ENCODE assay signal across 16 cellular contexts in genomic region chr10:7601023-7601656, GRCh38.
A peak's percentile ranks its signal among the peaks of the same experiment; 100 is the strongest.
DNase-seq lines count a peak whose midpoint lies in the region; ATAC-seq and TF ChIP-seq lines count a peak whose summit lies in the region.
"Had no signal": no experiment of that assay in that cellular context is flagged by ENCODE, and none has a peak within 500 bp of the region (broad histone marks: within the 10 kb centered on the region; RNA-seq: fewer than 3 reads in every experiment).

No MANE protein-coding gene starts in this region.

- H3K9me3 ChIP-seq in neuronal stem cell (replicated peaks in 1 of 2; ENCODE audit: control insufficient read depth in 2 of 2, insufficient read depth in 1 of 2, low read depth in 1 of 2, low read length in 2 of 2) (peaks cover 0 to 4% of the 10 kb centered on the region in 2 donors), upper lobe of right lung (no peaks in the 10 kb centered on the region), Caco-2 (peaks cover 2% of the 10 kb centered on the region; the same call in 1 of the 2 replicates)
- H3K9me3 ChIP-seq: SJCRH30 had no signal

- H3K27me3 ChIP-seq in neuronal stem cell (ENCODE audit: control insufficient read depth in 3 of 3, insufficient read depth in 3 of 3, low read depth in 1 of 3, low read length in 3 of 3), result no peaks in the 10 kb centered on the region
- no peaks in the 10 kb centered on the region for H3K27me3 ChIP-seq in upper lobe of right lung
- no peaks in the 10 kb centered on the region for H3K27me3 ChIP-seq in Caco-2 (replicated peaks; ENCODE audit: control insufficient read depth, insufficient read depth, low read length)
- H3K27me3 ChIP-seq: SJCRH30 had no signal

- CTCF ChIA-PET in Caco-2 (lab: Charles Lee), result no interaction called here

- H3K4ac ChIP-seq in neuronal stem cell (ENCODE audit: low read length), result no peak overlapping the region

- peak overlapping the region; percentile 72 for H3K18ac ChIP-seq in neuronal stem cell (ENCODE audit: low read length)

- WGBS in neuronal stem cell (ENCODE audit: extremely low coverage in 2 of 2, insufficient read length in 2 of 2, insufficient replicate concordance in 1 of 2), 2 donors, result no CpG with 5 or more reads among the region's 3 CpGs

- no peak overlapping the region for H3K9ac ChIP-seq in neuronal stem cell (ENCODE audit: low read depth, low read length, poor library complexity)

- no peak overlapping the region for H3K4me3 Mint-ChIP-seq in Caco-2 (ENCODE audit: unreplicated experiment)

- H3K36me3 Mint-ChIP-seq in Caco-2 (ENCODE audit: insufficient read depth, unreplicated experiment), result no peaks in the 10 kb centered on the region

- no peak overlapping the region for H4K91ac ChIP-seq in neuronal stem cell (ENCODE audit: low read depth, low read length, poor library complexity)

- BruUV-seq in Caco-2 (replicated peaks; lab: Mats Ljungman, UMichigan), result no TSS peak

- no peak overlapping the region for H3K14ac ChIP-seq in neuronal stem cell (ENCODE audit: low read length)

- H2BK120ac ChIP-seq in neuronal stem cell (ENCODE audit: low read depth, low read length), result no peak overlapping the region

- H3K4me1 Mint-ChIP-seq in Caco-2 (ENCODE audit: low read depth, unreplicated experiment), result no peaks in the 10 kb centered on the region

- H3K4me1 ChIP-seq in neuronal stem cell (ENCODE audit: control insufficient read depth in 2 of 2, insufficient read depth in 1 of 2, low read depth in 1 of 2, low read length in 2 of 2), result no peaks in the 10 kb centered on the region
- H3K4me1 ChIP-seq in upper lobe of right lung, result no peaks in the 10 kb centered on the region
- H3K4me1 ChIP-seq in Caco-2, result 0 out of 2 replicates have a peak, but pooled peaks cover 4% of the 10 kb centered on the region
- H3K4me1 ChIP-seq: SJCRH30 had no signal

- intact Hi-C loops in upper lobe of right lung (cut with DNase I), result no loop called here
- intact Hi-C loops in Caco-2 (cut with micrococcal nuclease; ENCODE audit: unreplicated experiment), result no loop called here

- no peaks in the 10 kb centered on the region for H3K9me3 Mint-ChIP-seq in Caco-2 (ENCODE audit: unreplicated experiment)

- H3K27me3 Mint-ChIP-seq in Caco-2 (ENCODE audit: insufficient read depth, unreplicated experiment), result peaks cover 13% of the 10 kb centered on the region

- ATAC-seq in upper lobe of right lung, result peak; percentile 37
- ATAC-seq: HepG2 had no signal

- TF ChIP-seq CTCF in coronary artery (IDR thresholded peaks at IDR 0.05), result no peak
- TF ChIP-seq CTCF in upper lobe of right lung (IDR thresholded peaks at IDR 0.05), result no peak
- no peak for TF ChIP-seq CTCF in Caco-2 (IDR thresholded peaks at IDR 0.05; ENCODE audit: insufficient read depth in 1 of 2, low read depth in 1 of 2, low read length in 1 of 2, severe bottlenecking in 1 of 2, unreplicated experiment in 1 of 2)

- no peak overlapping the region for H3K23ac ChIP-seq in neuronal stem cell (ENCODE audit: low read depth, low read length, poor library complexity)

- POLR2A ChIA-PET in Caco-2 (lab: Charles Lee), result no interaction called here

- no peak overlapping the region for H2AFZ ChIP-seq in neuronal stem cell (ENCODE audit: low read length)

- H3K79me1 ChIP-seq in neuronal stem cell (ENCODE audit: low read depth, low read length), result no peaks in the 10 kb centered on the region

- DNase-seq in activated CD8-positive, alpha-beta memory T cell treated with anti-CD3 and anti-CD28 coated beads, Interleukin-2, amount 50 U/mL, for 48 hours, result peak; percentile 7
- DNase-seq in activated CD8-positive, alpha-beta memory T cell treated with anti-CD3 and anti-CD28 coated beads for 24 hours, result no peak
- DNase-seq in coronary artery (ENCODE audit: low spot score) (peak; percentile 54), neuronal stem cell (ENCODE audit: low spot score) (no peak), upper lobe of right lung (no peak), GM19238 (ENCODE audit: insufficient read length, low spot score) (no peak), Caco-2 (no peak), KG1 (lab: John Stamatoyannopoulos, UW) (no peak)
- DNase-seq: C1 segment of cervical spinal cord, DMS53, NCI-H1436 treated with DMSO at 0.1 percent for 48 hours, NCI-H2081 treated with DMSO at 0.1 percent for 48 hours, NCI-H524, SJCRH30 had no signal

- no peak overlapping the region for H2AK5ac ChIP-seq in neuronal stem cell (ENCODE audit: low read depth, low read length)

- no peak overlapping the region for H2BK12ac ChIP-seq in neuronal stem cell (ENCODE audit: low read length)

- H2BK15ac ChIP-seq in neuronal stem cell (ENCODE audit: low read length), result no peak overlapping the region

- H3K4me2 ChIP-seq in neuronal stem cell (ENCODE audit: insufficient read depth, low read length, poor library complexity, severe bottlenecking), result no peak overlapping the region

- H3K27ac Mint-ChIP-seq in Caco-2 (ENCODE audit: unreplicated experiment), result no peak overlapping the region

- H4K8ac ChIP-seq in neuronal stem cell (ENCODE audit: low read depth, low read length), result no peak overlapping the region

- peak overlapping the region in 1 of 2 donors; percentile 7 for H3K27ac ChIP-seq in coronary artery
- no peak overlapping the region for H3K27ac ChIP-seq in neuronal stem cell (replicated peaks; ENCODE audit: low read length)
- no peak overlapping the region for H3K27ac ChIP-seq in upper lobe of right lung
- H3K27ac ChIP-seq: 22Rv1, SJCRH30 had no signal

- H3K4me3 ChIP-seq in coronary artery (no peak overlapping the region), neuronal stem cell (ENCODE audit: low read length in 2 of 2) (peak overlapping the region in 1 of 2 donors; percentile 41), upper lobe of right lung (no peak overlapping the region), Caco-2 (ENCODE audit: low read depth, low read length) (no peak overlapping the region)
- H3K4me3 ChIP-seq: SJCRH30 had no signal

- no peaks in the 10 kb centered on the region for H3K36me3 ChIP-seq in neuronal stem cell (replicated peaks in 1 of 2; ENCODE audit: control insufficient read depth in 2 of 2, insufficient read depth in 2 of 2, low read length in 2 of 2)
- no peaks in the 10 kb centered on the region for H3K36me3 ChIP-seq in upper lobe of right lung
- H3K36me3 ChIP-seq in Caco-2 (ENCODE audit: control insufficient read depth, insufficient read depth, low read length), result no peaks in the 10 kb centered on the region
- H3K36me3 ChIP-seq: SJCRH30 had no signal

- no peak overlapping the region for H2BK5ac ChIP-seq in neuronal stem cell (ENCODE audit: low read length)

Comparison
In these comparisons a context has a peak if more than half of its experiments do, and no peak if none do; other contexts are left out.
1. DNase-seq: peak in activated CD8-positive, alpha-beta memory T cell treated with anti-CD3 and anti-CD28 coated beads, Interleukin-2, amount 50 U/mL, for 48 hours (single experiment) and coronary artery (single experiment); none in activated CD8-positive, alpha-beta memory T cell treated with anti-CD3 and anti-CD28 coated beads for 24 hours (single experiment), neuronal stem cell (single experiment), upper lobe of right lung (single experiment), GM19238 (single experiment), Caco-2 (0 of 2) and KG1 (single experiment).